ENCODE assay signal across 1 cellular context in the genomic region with DNA sequence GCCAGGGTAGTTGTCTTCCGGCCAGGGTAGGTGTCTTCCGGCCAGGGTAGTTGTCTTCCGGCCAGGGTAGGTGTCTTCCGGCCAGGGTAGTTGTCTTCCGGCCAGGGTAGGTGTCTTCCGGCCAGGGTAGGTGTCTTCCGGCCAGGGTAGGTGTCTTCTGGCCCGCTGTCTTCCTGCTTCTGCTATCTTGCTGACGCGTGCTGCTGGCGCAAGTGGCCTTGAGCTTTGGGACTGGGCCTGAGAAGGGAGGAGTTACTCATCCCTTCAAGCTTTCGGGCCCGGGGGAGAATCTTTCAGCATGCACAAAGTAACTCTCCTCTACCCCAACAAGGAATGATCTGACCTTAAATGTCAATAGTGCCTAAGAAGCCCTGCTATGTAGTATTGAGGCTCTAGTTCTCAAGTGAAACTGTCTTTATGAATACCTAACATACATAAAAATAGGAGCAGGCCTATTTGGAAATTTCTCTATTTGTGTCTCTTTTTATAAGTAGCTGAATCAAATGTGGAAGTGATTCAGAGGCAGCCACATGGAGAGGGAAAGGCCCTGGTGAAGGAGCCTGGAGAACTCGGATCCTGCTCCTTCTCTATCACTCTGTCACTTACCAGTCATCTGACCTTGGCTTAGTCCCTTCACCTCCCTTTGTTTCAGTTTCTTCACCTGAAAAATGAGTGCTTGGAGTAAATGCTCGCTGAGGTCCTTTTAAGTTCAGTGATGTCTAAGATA.
TF ChIP-seq lines count a peak whose summit lies in the region.

No MANE protein-coding gene starts in this region.

TF ChIP-seq in endothelial cell of umbilical vein, 7 proteins besides CTCF, POLR2A, EP300 and RAD21 (continued from another document):
- TF ChIP-seq, protein P1, sequence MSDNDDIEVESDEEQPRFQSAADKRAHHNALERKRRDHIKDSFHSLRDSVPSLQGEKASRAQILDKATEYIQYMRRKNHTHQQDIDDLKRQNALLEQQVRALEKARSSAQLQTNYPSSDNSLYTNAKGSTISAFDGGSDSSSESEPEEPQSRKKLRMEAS (IDR thresholded peaks at IDR 0.05; ENCODE audit: insufficient read depth, insufficient read length): no peak
